Comparison of ENCODE assay signal across 21 cellular contexts in genomic region chr1:41731631-41732030, GRCh38.
"Had no signal": no experiment of that assay in that cellular context is flagged by ENCODE, and none has a peak within 500 bp of the region (broad histone marks: within the 10 kb centered on the region; RNA-seq: fewer than 3 reads in every experiment).

No MANE protein-coding gene starts in this region.

- H3K27me3 ChIP-seq: ascending aorta, colonic mucosa, sigmoid colon had no signal

- DNase-seq: activated CD4-positive, alpha-beta memory T cell treated with anti-CD3 and anti-CD28 coated beads, Interleukin-2, amount 10 ng/mL, durations not matched to agents 7 days and 5 days; activated CD4-positive, alpha-beta T cell treated with anti-CD3 and anti-CD28 coated beads, Interleukin-2, amount 10 ng/mL, durations not matched to agents 24 days and 14 days; activated gamma-delta T cell; activated T-cell treated with anti-CD3 and anti-CD28 coated beads for 4 hours; central memory CD4-positive, alpha-beta T cell; colonic mucosa; endodermal cell; foreskin keratinocyte; kidney; lower lobe of right lung; naive B cell; occipital lobe; posterior cingulate gyrus; sigmoid colon; stimulated activated CD4-positive, alpha-beta T cell treated with anti-CD3 and anti-CD28 coated beads, Interleukin-15, amount 100 ng/mL, for 24 hours; stimulated activated naive B cell treated with anti-CD40 and anti-IgM and Interleukin-4, amounts not matched to agents 10 μg/mL and 1 μg/mL and 100 μg/mL, for 72 hours; trophoblast cell had no signal

- H3K4me2 ChIP-seq: smooth muscle cell had no signal

- H3K9me3 ChIP-seq: ascending aorta, colonic mucosa, lower lobe of right lung, sigmoid colon had no signal

- H3K27ac ChIP-seq: ascending aorta, colonic mucosa, foreskin keratinocyte, lower lobe of right lung, sigmoid colon, VCaP had no signal

- H3K4me1 ChIP-seq: ascending aorta, colonic mucosa, foreskin keratinocyte, sigmoid colon had no signal

- H3K36me3 ChIP-seq: ascending aorta, colonic mucosa, lower lobe of right lung, sigmoid colon had no signal

- H3K4me3 ChIP-seq: ascending aorta, colonic mucosa, lower lobe of right lung, sigmoid colon, smooth muscle cell had no signal

- ATAC-seq: activated CD4-positive, CD25-positive, alpha-beta regulatory T cell treated with anti-CD3 and anti-CD28 coated beads, Interleukin-2, amount 50 U/mL, for 24 hours; foreskin keratinocyte; lower lobe of right lung; stimulated activated naive B cell treated with anti-CD40 and anti-IgM and Interleukin-4, amounts not matched to agents 10 μg/mL and 1 μg/mL and 100 μg/mL, for 72 hours had no signal
